ENCODE assay signal across 19 cellular contexts in the genomic region with DNA sequence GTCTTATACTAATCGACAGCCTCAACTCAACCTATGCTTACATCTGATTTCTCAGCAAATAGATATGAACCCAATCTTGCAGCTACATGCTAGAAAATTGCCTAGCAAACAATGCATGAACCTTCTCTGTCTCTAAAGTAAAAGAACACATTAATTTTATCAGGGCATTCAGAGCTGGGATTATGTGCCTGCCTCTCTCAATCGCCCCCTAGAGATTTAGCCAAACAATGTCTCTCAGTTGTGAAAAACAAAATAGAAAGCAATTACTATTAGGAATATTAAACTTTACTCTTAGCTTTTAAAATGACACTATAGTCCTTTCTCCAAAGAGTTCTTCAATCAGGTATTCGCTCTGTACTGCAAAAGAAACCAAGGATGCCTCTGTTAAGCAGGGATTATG.
DNase-seq lines count a peak whose midpoint lies in the region; TF ChIP-seq lines count a peak whose summit lies in the region.
"Had no signal": no experiment of that assay in that cellular context is flagged by ENCODE, and none has a peak within 500 bp of the region (broad histone marks: within the 10 kb centered on the region; RNA-seq: fewer than 3 reads in every experiment).

No MANE protein-coding gene starts in this region.

- no peak overlapping the region for H3K4me3 ChIP-seq in colonic mucosa
- H3K4me3 ChIP-seq: hepatocyte, MG63, spleen, suprapubic skin had no signal

- peaks cover 7% of the 10 kb centered on the region for H3K27me3 Mint-ChIP-seq in osteocyte (ENCODE audit: unreplicated experiment)
- H3K27me3 Mint-ChIP-seq: memory B cell; natural killer cell treated with Interleukin-12 subunit alpha and Interleukin-12 subunit beta and Interleukin-15 and Interleukin-18, amount 100 ng/mL, for 72 hours had no signal

- intact Hi-C loops in colonic mucosa (cut with DNase I), result no loop called here

- no peaks in the 10 kb centered on the region for H3K36me3 Mint-ChIP-seq in osteocyte (ENCODE audit: unreplicated experiment)
- H3K36me3 Mint-ChIP-seq: memory B cell; natural killer cell treated with Interleukin-12 subunit alpha and Interleukin-12 subunit beta and Interleukin-15 and Interleukin-18, amount 100 ng/mL, for 72 hours had no signal

- H3K9me3 Mint-ChIP-seq in osteocyte (ENCODE audit: unreplicated experiment), result no peaks in the 10 kb centered on the region
- H3K9me3 Mint-ChIP-seq: activated naive CD4-positive, alpha-beta T cell treated with anti-CD3 and anti-CD28 coated beads for 36 hours; natural killer cell treated with Interleukin-12 subunit alpha and Interleukin-12 subunit beta and Interleukin-15 and Interleukin-18, amount 100 ng/mL, for 72 hours had no signal

- H3K27ac ChIP-seq in colonic mucosa, result no peak overlapping the region
- H3K27ac ChIP-seq: hepatocyte had no signal

- no peak overlapping the region for H3K4me3 Mint-ChIP-seq in osteocyte (ENCODE audit: unreplicated experiment)
- H3K4me3 Mint-ChIP-seq: activated naive CD4-positive, alpha-beta T cell treated with anti-CD3 and anti-CD28 coated beads for 36 hours; memory B cell; natural killer cell treated with Interleukin-12 subunit alpha and Interleukin-12 subunit beta and Interleukin-15 and Interleukin-18, amount 100 ng/mL, for 72 hours had no signal

- no peaks in the 10 kb centered on the region for H3K9me3 ChIP-seq in colonic mucosa
- H3K9me3 ChIP-seq: MG63 had no signal

- H3K9ac ChIP-seq in colonic mucosa (ENCODE audit: low read depth in 2 of 2, low read length in 2 of 2), result no peak overlapping the region

- H3K27me3 ChIP-seq in colonic mucosa, result no peaks in the 10 kb centered on the region
- H3K27me3 ChIP-seq: hepatocyte, MG63, spleen, suprapubic skin had no signal

- TF ChIP-seq CTCF in osteocyte (IDR thresholded peaks at IDR 0.05) (peak; percentile 19), colonic mucosa (IDR thresholded peaks at IDR 0.05) (no peak)

- DNase-seq in ELR (ENCODE audit: low read depth) (peak; percentile 8), NCI-H146 (lab: John Stamatoyannopoulos, UW) (peak; percentile 34), dermis blood vessel endothelial cell (peak; percentile 23), osteocyte (ENCODE audit: extremely low spot score, unreplicated experiment) (no peak), SHP77 treated with DMSO at 0.1 percent for 48 hours (lab: John Stamatoyannopoulos, UW) (no peak), colonic mucosa (no peak), DMS53 treated with DMSO at 0.1 percent for 48 hours (lab: John Stamatoyannopoulos, UW; ENCODE audit: unreplicated experiment) (no peak)
- DNase-seq: activated CD4-positive, alpha-beta T cell treated with anti-CD3 and anti-CD28 coated beads, Interleukin-2, amount 50 U/mL, for 1 hour; activated naive CD4-positive, alpha-beta T cell treated with anti-CD3 and anti-CD28 coated beads for 36 hours; DMS79; islet precursor cell; MG63; NCI-H187 treated with DMSO at 0.1 percent for 48 hours; spleen had no signal

- no peaks in the 10 kb centered on the region for H3K4me1 Mint-ChIP-seq in osteocyte (ENCODE audit: unreplicated experiment)
- H3K4me1 Mint-ChIP-seq: memory B cell had no signal

- no peaks in the 10 kb centered on the region for H3K36me3 ChIP-seq in colonic mucosa
- H3K36me3 ChIP-seq: MG63, spleen, suprapubic skin had no signal

- no peak overlapping the region for H3K27ac Mint-ChIP-seq in osteocyte (ENCODE audit: unreplicated experiment)
- H3K27ac Mint-ChIP-seq: activated naive CD4-positive, alpha-beta T cell treated with anti-CD3 and anti-CD28 coated beads for 36 hours; memory B cell; natural killer cell treated with Interleukin-12 subunit alpha and Interleukin-12 subunit beta and Interleukin-15 and Interleukin-18, amount 100 ng/mL, for 72 hours; progenitor cell of endocrine pancreas had no signal

- H3K4me1 ChIP-seq in colonic mucosa, result no peaks in the 10 kb centered on the region

Comparison
In these comparisons a context has a peak if more than half of its experiments do, and no peak if none do; other contexts are left out.
1. DNase-seq: peak in ELR (single experiment), NCI-H146 (single experiment) and dermis blood vessel endothelial cell (single experiment); none in osteocyte (single experiment), SHP77 treated with DMSO at 0.1 percent for 48 hours (single experiment), colonic mucosa (single experiment) and DMS53 treated with DMSO at 0.1 percent for 48 hours (single experiment).